In the genomic region with DNA sequence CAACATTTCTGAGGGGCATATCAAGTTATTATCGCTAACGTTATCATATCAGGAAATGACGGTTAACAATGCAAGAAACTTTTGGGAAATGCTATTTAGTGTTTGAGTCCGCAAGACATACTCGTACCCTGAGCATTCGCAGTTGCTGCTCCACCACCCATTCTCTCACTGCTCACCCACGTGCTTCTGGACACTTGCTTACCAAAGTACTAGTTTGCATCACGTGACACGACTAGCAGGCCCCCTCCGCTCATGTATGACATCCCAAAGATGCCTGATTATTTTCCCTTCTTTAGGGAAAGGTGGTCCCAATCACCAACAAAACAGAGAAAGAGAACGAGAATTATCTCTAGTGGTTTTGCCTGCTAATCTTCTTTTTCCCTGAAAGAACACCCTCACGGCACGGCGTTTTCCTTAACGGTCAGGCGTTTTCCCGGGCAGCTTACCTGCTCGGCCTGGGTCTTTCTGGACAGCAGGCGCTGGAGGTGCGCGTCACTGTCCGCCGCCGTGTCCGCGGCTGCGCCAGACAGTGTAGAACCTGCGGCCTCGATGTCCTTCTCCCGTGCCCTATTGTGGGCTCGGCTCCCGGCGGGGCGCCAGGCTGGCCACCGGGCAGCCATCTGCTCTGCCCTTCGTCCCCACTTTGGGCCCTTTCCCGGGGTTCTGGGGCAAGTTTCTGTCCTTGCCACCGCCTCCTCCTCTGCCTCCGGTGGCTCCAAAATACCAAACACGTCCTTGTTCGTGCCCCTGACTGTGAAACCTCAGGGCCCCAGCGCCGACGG, we compare ENCODE assay signal across 8 cellular contexts. TPM values are rescaled to one million over a fixed set of nuclear protein-coding genes. Genes with fewer than 3 reads are reported as not detected.
A peak's percentile ranks its signal among the peaks of the same experiment; 100 is the strongest.
DNase-seq lines count a peak whose midpoint lies in the region; ATAC-seq and TF ChIP-seq lines count a peak whose summit lies in the region.

SUPV3L1 (plus strand) TSS at position 492 of the 782 bp plus-strand sequence; CDS start at position 550, 58 bp downstream.

- no peaks in the 10 kb centered on the region for H3K27me3 ChIP-seq in GM06990 (replicated peaks; ENCODE audit: control insufficient read depth, insufficient read depth, low read length)

- peak; percentile 90 for DNase-seq in GM06990 (ENCODE audit: extremely low read depth, insufficient read length)
- peak; percentile 91 for DNase-seq in NCI-H1092 (lab: John Stamatoyannopoulos, UW)
- peak; percentile 96 for DNase-seq in SKM-1 treated with dmso at 0.1 percent for 144 hours (lab: John Stamatoyannopoulos, UW; ENCODE audit: unreplicated experiment)
- peak; percentile 94 for DNase-seq in glomerular endothelial cell (ENCODE audit: extremely low read depth, low read depth, low spot score)
- DNase-seq in occipital lobe (lab: John Stamatoyannopoulos, UW): peak; percentile 86

- H3K36me3 Mint-ChIP-seq in activated naive CD8-positive, alpha-beta T cell: peaks cover 4% of the 10 kb centered on the region

- H3K27ac ChIP-seq in temporal lobe (ENCODE audit: low read depth, low read length): peak within 1 kb of the TSS; percentile 97

- peak; percentile 85 for ATAC-seq in HG02571 (IDR thresholded peaks at IDR 0.05; ENCODE audit: unreplicated experiment)

- no peaks in the 10 kb centered on the region for H3K27me3 Mint-ChIP-seq in activated naive CD8-positive, alpha-beta T cell

- H3K9me3 Mint-ChIP-seq in activated naive CD8-positive, alpha-beta T cell (ENCODE audit: low read depth): no peaks in the 10 kb centered on the region

- TF ChIP-seq CTCF in GM06990 (IDR thresholded peaks at IDR 0.05; ENCODE audit: insufficient read depth, low read length, poor library complexity, severe bottlenecking): no peak

- no peaks in the 10 kb centered on the region for H3K36me3 ChIP-seq in GM06990 (ENCODE audit: control insufficient read depth, insufficient read depth, low read length)

- H3K4me1 Mint-ChIP-seq in activated naive CD8-positive, alpha-beta T cell (ENCODE audit: low read depth): peaks cover 36% of the 10 kb centered on the region

- peak within 1 kb of the TSS; percentile 98 for H3K4me3 ChIP-seq in GM06990 (replicated peaks; ENCODE audit: low read depth, low read length)

- H3K27ac Mint-ChIP-seq in activated naive CD8-positive, alpha-beta T cell: peak within 1 kb of the TSS; percentile 100

- H3K4me3 Mint-ChIP-seq in activated naive CD8-positive, alpha-beta T cell: peak within 1 kb of the TSS; percentile 98

RNA-seq across cellular contexts. Expression of gene SUPV3L1, which starts in this region (rescaled TPM):
- 19.8 and 23.7 TPM in 2 replicates for total RNA-seq in glomerular endothelial cell
- 32.8 TPM for total RNA-seq in occipital lobe
- total RNA-seq in temporal lobe: 29.0 TPM

Comparison
In these comparisons a context has a peak if more than half of its experiments do, and no peak if none do; other contexts are left out.
1. Peak in every context shown above with its lines: DNase-seq, ATAC-seq, H3K4me3 ChIP-seq and H3K27ac ChIP-seq.